In genomic region chr7:146885231-146885630, GRCh38 we compare ENCODE assay signal across 30 cellular contexts.
"Had no signal": no experiment of that assay in that cellular context is flagged by ENCODE, and none has a peak within 500 bp of the region (broad histone marks: within the 10 kb centered on the region; RNA-seq: fewer than 3 reads in every experiment).

No MANE protein-coding gene starts in this region.

- H3K27me3 ChIP-seq: neutrophil, ovary, right lobe of liver, sigmoid colon, stomach, thyroid gland, tibial nerve, upper lobe of left lung, vagina had no signal

- H3K79me2 ChIP-seq: parathyroid adenoma had no signal

- H3K9me3 Mint-ChIP-seq: nephron progenitor cell; stimulated activated naive B cell treated with anti-CD40 and anti-IgM and Interleukin-4, amounts not matched to agents 10 μg/mL and 1 μg/mL and 100 μg/mL, for 72 hours had no signal

- H3K4me3 ChIP-seq: ovary, psoas muscle, right lobe of liver, sigmoid colon, stomach, thoracic aorta, thyroid gland, tibial nerve, upper lobe of left lung, vagina had no signal

- DNase-seq: naive thymus-derived CD8-positive, alpha-beta T cell; nephron progenitor cell; nucleus accumbens; ovary; posterior cingulate gyrus; psoas muscle; right cardiac atrium; right lobe of liver; sigmoid colon; small intestine; stimulated activated CD4-positive, alpha-beta T cell treated with anti-CD3 and anti-CD28 coated beads, Interleukin-15, amount 100 ng/mL, for 24 hours; stimulated activated CD4-positive, alpha-beta T cell treated with anti-CD3 and anti-CD28 coated beads, Interleukin-2, amount 100 ng/mL, for 24 hours; stimulated activated CD4-positive, alpha-beta T cell treated with anti-CD3 and anti-CD28 coated beads, Interleukin-2, amount 100 ng/mL, for 48 hours; stimulated activated CD4-positive, alpha-beta T cell treated with anti-CD3 and anti-CD28 coated beads, Interleukin-4, amount 100 ng/mL, for 24 hours; stimulated activated naive B cell treated with anti-CD40 and anti-IgM and Interleukin-4, amounts not matched to agents 10 μg/mL and 1 μg/mL and 100 μg/mL, for 72 hours; stimulated activated naive CD4-positive, alpha-beta T cell treated with Interleukin-2 at 50 U/mL for 16 hours; stomach; thyroid gland; trophoblast cell; upper lobe of left lung had no signal

- H3K4me1 Mint-ChIP-seq: naive thymus-derived CD8-positive, alpha-beta T cell; neural crest cell; stimulated activated effector memory CD8-positive, alpha-beta T cell treated with anti-CD3 and anti-CD28 coated beads, Interleukin-12 subunit alpha, Interleukin-12 subunit beta, amount 100 ng/mL, for 72 hours; stimulated activated naive B cell treated with anti-CD40 and anti-IgM and Interleukin-4, amounts not matched to agents 10 μg/mL and 1 μg/mL and 100 μg/mL, for 72 hours had no signal

- H3K9ac ChIP-seq: parathyroid adenoma had no signal

- H3K27ac Mint-ChIP-seq: naive thymus-derived CD8-positive, alpha-beta T cell; natural killer cell treated with Interleukin-12 subunit alpha and Interleukin-12 subunit beta and Interleukin-15 and Interleukin-18, amount 100 ng/mL, for 72 hours; progenitor cell of endocrine pancreas; stimulated activated effector memory CD8-positive, alpha-beta T cell treated with anti-CD3 and anti-CD28 coated beads, Interleukin-12 subunit alpha, Interleukin-12 subunit beta, amount 100 ng/mL, for 72 hours; stimulated activated naive B cell treated with anti-CD40 and anti-IgM and Interleukin-4, amounts not matched to agents 10 μg/mL and 1 μg/mL and 100 μg/mL, for 72 hours; stimulated activated naive CD8-positive, alpha-beta T cell treated with anti-CD3 and anti-CD28 coated beads, Interleukin-15, Interleukin-2, amounts not matched to agents 100 ng/mL and 50 ng/mL, for 24 hours had no signal

- H3K27me3 Mint-ChIP-seq: naive thymus-derived CD8-positive, alpha-beta T cell; natural killer cell treated with Interleukin-12 subunit alpha and Interleukin-12 subunit beta and Interleukin-15 and Interleukin-18, amount 100 ng/mL, for 72 hours; progenitor cell of endocrine pancreas; stimulated activated naive B cell treated with anti-CD40 and anti-IgM and Interleukin-4, amounts not matched to agents 10 μg/mL and 1 μg/mL and 100 μg/mL, for 72 hours; stimulated activated naive CD8-positive, alpha-beta T cell treated with anti-CD3 and anti-CD28 coated beads, Interleukin-15, Interleukin-2, amounts not matched to agents 100 ng/mL and 50 ng/mL, for 24 hours had no signal

- H3K36me3 Mint-ChIP-seq: naive thymus-derived CD8-positive, alpha-beta T cell; stimulated activated effector memory CD8-positive, alpha-beta T cell treated with anti-CD3 and anti-CD28 coated beads, Interleukin-12 subunit alpha, Interleukin-12 subunit beta, amount 100 ng/mL, for 72 hours; stimulated activated naive B cell treated with anti-CD40 and anti-IgM and Interleukin-4, amounts not matched to agents 10 μg/mL and 1 μg/mL and 100 μg/mL, for 72 hours had no signal

- H3K4me3 Mint-ChIP-seq: naive thymus-derived CD8-positive, alpha-beta T cell; natural killer cell treated with Interleukin-12 subunit alpha and Interleukin-12 subunit beta and Interleukin-15 and Interleukin-18, amount 100 ng/mL, for 72 hours; nephron progenitor cell; neural crest cell; stimulated activated effector memory CD8-positive, alpha-beta T cell treated with anti-CD3 and anti-CD28 coated beads, Interleukin-12 subunit alpha, Interleukin-12 subunit beta, amount 100 ng/mL, for 72 hours; stimulated activated naive B cell treated with anti-CD40 and anti-IgM and Interleukin-4, amounts not matched to agents 10 μg/mL and 1 μg/mL and 100 μg/mL, for 72 hours; stimulated activated naive CD8-positive, alpha-beta T cell treated with anti-CD3 and anti-CD28 coated beads, Interleukin-15, Interleukin-2, amounts not matched to agents 100 ng/mL and 50 ng/mL, for 24 hours had no signal

- H3K36me3 ChIP-seq: neutrophil, ovary, right lobe of liver, sigmoid colon, stomach, thoracic aorta, thyroid gland, tibial nerve, upper lobe of left lung, vagina had no signal

- H3K9me3 ChIP-seq: neutrophil, ovary, psoas muscle, right lobe of liver, sigmoid colon, stomach, thoracic aorta, thyroid gland, tibial nerve, upper lobe of left lung, vagina had no signal

- H3K27ac ChIP-seq: neutrophil, ovary, parathyroid adenoma, psoas muscle, right lobe of liver, sigmoid colon, stomach, thoracic aorta, thyroid gland, tibial nerve, upper lobe of left lung, vagina had no signal

- H3K4me1 ChIP-seq: parathyroid adenoma, psoas muscle, right lobe of liver, sigmoid colon, stomach, thyroid gland, tibial nerve, upper lobe of left lung, vagina had no signal

- H2AFZ ChIP-seq: parathyroid adenoma had no signal
